Comparison of ENCODE assay signal across 13 cellular contexts in genomic region chr2:161570424-161571050, GRCh38. TPM values are rescaled to one million over a fixed set of nuclear protein-coding genes. Genes with fewer than 3 reads are reported as not detected.
DNase-seq lines count a peak whose midpoint lies in the region; ATAC-seq, FAIRE-seq and TF ChIP-seq lines count a peak whose summit lies in the region.
"Had no signal": no experiment of that assay in that cellular context is flagged by ENCODE, and none has a peak within 500 bp of the region (broad histone marks: within the 10 kb centered on the region; RNA-seq: fewer than 3 reads in every experiment).

No MANE protein-coding gene starts in this region.

- no peaks in the 10 kb centered on the region for H3K4me1 ChIP-seq in ovary (ENCODE audit: insufficient read depth)
- no peaks in the 10 kb centered on the region for H3K4me1 ChIP-seq in right cardiac atrium (ENCODE audit: control insufficient read depth, insufficient read depth, low read length)
- H3K4me1 ChIP-seq: tibial artery had no signal

- POLR2A ChIA-PET in HEK293T (lab: Yijun Ruan, JAX): no interaction called here

- WGBS in ovary, 3 donors: 70 to 72% (median 71%) methylated on average over 6 of the region's 6 CpGs
- 66% methylated on average over 6 of the region's 6 CpGs for WGBS in right cardiac atrium

- H3K36me3 ChIP-seq in ovary: no peaks in the 10 kb centered on the region
- H3K36me3 ChIP-seq: tibial artery had no signal

- H3K27ac ChIP-seq in VCaP (no peak overlapping the region), ovary (no peak overlapping the region), right cardiac atrium (ENCODE audit: low read length) (no peak overlapping the region)
- H3K27ac ChIP-seq: tibial artery had no signal

- peak; percentile 36 for TF ChIP-seq CTCF in GM12864 (IDR thresholded peaks at IDR 0.05; ENCODE audit: low read depth, low read length, missing control alignments)
- peak; percentile 56 for TF ChIP-seq CTCF in VCaP (conservative IDR thresholded peaks at IDR 0.05)
- no peak for TF ChIP-seq CTCF in ovary (IDR thresholded peaks at IDR 0.05)

- TF ChIP-seq POLR2A in ovary (IDR thresholded peaks at IDR 0.05): no peak

- FAIRE-seq in GM19239 (lab: Jason Lieb, UNC): no peak
- FAIRE-seq: GM12892, TTC549 had no signal

- CTCF ChIA-PET in HEK293T (lab: Yijun Ruan, JAX): interaction anchor here (0.7 kb wide), 1 partner anchor 206 kb away, joined by 5 read pairs; no protein-coding TSS in a partner anchor

- H3K27me3 ChIP-seq in ovary (no peaks in the 10 kb centered on the region), right cardiac atrium (ENCODE audit: control insufficient read depth, insufficient read depth) (no peaks in the 10 kb centered on the region)
- H3K27me3 ChIP-seq: tibial artery had no signal

- H3K9me3 ChIP-seq in ovary (no peaks in the 10 kb centered on the region), right cardiac atrium (ENCODE audit: control insufficient read depth, low read length) (no peaks in the 10 kb centered on the region)
- H3K9me3 ChIP-seq: tibial artery had no signal

- DNase-seq in GM12864 (ENCODE audit: low read depth): no peak
- peak; percentile 15 for DNase-seq in HEK293T (ENCODE audit: extremely low spot score)
- DNase-seq in myocyte (ENCODE audit: low read depth): peak; percentile 18
- no peak for DNase-seq in GM19239 (ENCODE audit: insufficient read length, low spot score)
- no peak for DNase-seq in ovary
- DNase-seq in kidney tubule cell (ENCODE audit: low spot score): no peak
- DNase-seq in right cardiac atrium: no peak
- DNase-seq: activated gamma-delta T cell, MV-4-11, tibial artery had no signal

- ATAC-seq in right cardiac atrium: no peak

- TF ChIP-seq EP300 in ovary (IDR thresholded peaks at IDR 0.05): no peak

- intact Hi-C loops in ovary (cut with DNase I) (no loop called here), right cardiac atrium (cut with DNase I) (no loop called here)

- H3K4me3 ChIP-seq in GM12864 (ENCODE audit: low read depth, low read length) (no peak overlapping the region), ovary (no peak overlapping the region), right cardiac atrium (ENCODE audit: low read length) (no peak overlapping the region)
- H3K4me3 ChIP-seq: tibial artery had no signal

TF ChIP-seq in HEK293T, 16 proteins besides CTCF, POLR2A, EP300 and RAD21:
- TF ChIP-seq ZNF384 (IDR thresholded peaks at IDR 0.05) (peak; percentile 93), CTBP1 (IDR thresholded peaks at IDR 0.05; ENCODE audit: borderline replicate concordance) (no peak)

RNA-seq across cellular contexts. Expression of gene SLC4A10, which starts 53.7 kb away (rescaled TPM):
- 0.16 and 0.37 TPM in 2 replicates for total RNA-seq in myocyte
- polyA plus RNA-seq in myocyte (2012): 0.09 TPM
- under 1 TPM in 1 of 7 donors, not detected in 6; 0.46 TPM for total RNA-seq in ovary
- polyA plus RNA-seq in ovary: under 1 TPM; 0.02 to 0.15 TPM
- total RNA-seq in right cardiac atrium: not detected
- not detected for polyA plus RNA-seq in right cardiac atrium

Comparison
In these comparisons a context has a peak if more than half of its experiments do, and no peak if none do; other contexts are left out.
1. DNase-seq: peak in HEK293T (single experiment) and myocyte (single experiment); none in GM12864 (single experiment), GM19239 (single experiment), ovary (0 of 5), kidney tubule cell (single experiment) and right cardiac atrium (0 of 3).
2. CTCF ChIP-seq: peak in GM12864 (single experiment) and VCaP (single experiment); none in ovary (0 of 3).